1 cellular context compared by ENCODE assay signal in the genomic region with DNA sequence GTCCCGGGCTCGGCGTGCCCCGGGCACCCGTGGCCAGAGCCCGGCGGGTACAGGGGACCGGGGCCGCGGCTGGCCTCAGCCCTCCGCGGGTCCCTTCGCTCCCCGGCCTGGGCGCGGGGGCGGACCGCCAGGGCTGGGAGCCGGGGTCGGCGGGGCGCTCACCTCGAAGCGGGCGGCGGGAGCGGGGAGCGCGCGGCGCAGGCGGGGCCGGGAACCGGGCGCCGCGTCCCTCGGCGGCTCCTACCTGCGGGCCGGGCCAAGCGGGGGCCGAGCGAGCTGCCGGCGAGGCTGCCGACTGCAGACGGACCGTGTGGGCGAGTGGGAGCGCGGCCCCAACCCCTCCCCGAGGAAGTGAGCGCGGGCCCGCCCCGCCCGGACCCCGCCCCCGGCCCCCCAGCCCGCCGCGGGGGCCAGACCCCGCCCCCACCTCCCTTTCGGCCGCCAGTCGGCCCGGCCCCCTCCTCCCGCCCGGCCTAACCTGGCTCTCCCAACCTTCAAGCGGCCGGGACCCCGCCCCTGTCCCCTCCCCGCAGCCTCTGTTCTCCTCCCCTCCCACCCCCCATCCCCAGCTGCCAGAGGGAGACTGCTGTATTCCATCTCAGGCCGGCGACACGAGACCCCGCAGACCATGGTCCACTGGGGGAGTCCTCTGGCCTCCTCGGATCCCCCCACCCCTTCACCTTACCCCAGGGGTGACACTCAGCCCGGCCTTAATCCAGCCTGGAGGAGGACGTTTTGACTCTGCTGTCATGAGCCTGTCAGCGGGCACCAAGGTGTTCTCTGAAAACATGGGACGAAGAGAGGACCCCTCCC.
TF ChIP-seq lines count a peak whose summit lies in the region.

FHL3 (minus strand) TSS at position 320 of the 813 bp plus-strand sequence. CDS start 6,102 bp downstream, outside the sequence.

TF ChIP-seq in K562, 482 proteins besides CTCF, POLR2A, EP300 and RAD21 (continued from another document and continues in another):
- TF ChIP-seq VEZF1 (CRISPR knock-in tag; IDR thresholded peaks at IDR 0.05) (peak; percentile 98), NONO (IDR thresholded peaks at IDR 0.05; ENCODE audit: low read depth in 2 of 2, low read length in 1 of 2) (peak in 1 of 2 experiments; percentile 76; a peak in 2 of 4 replicates), POLR2G (IDR thresholded peaks at IDR 0.05; ENCODE audit: low read depth, low read length) (peak; percentile 86), RBFOX2 (IDR thresholded peaks at IDR 0.05; ENCODE audit: low read depth, low read length) (peak; percentile 79), BACH1 (tag; IDR thresholded peaks at IDR 0.05) (no peak), KHSRP (IDR thresholded peaks at IDR 0.05) (no peak), MIER1 (IDR thresholded peaks at IDR 0.05; ENCODE audit: low read depth) (0 out of 2 replicates have a peak, but pooled peaks have one; percentile 49), CC2D1A (IDR thresholded peaks at IDR 0.05) (no peak), ZBTB11 (CRISPR knock-in tag; IDR thresholded peaks at IDR 0.05) (0 out of 6 replicates have a peak, but pooled peaks of 1 of the 3 experiments have one; percentile 14), PML (IDR thresholded peaks at IDR 0.05; ENCODE audit: low read length) (peak; percentile 43; the same call in 1 of the 2 replicates), POLR2AphosphoS5 (IDR thresholded peaks at IDR 0.05; ENCODE audit: control insufficient read depth, insufficient read depth, low read depth, low read length) (peak; percentile 70; the same call in 1 of the 2 replicates), ZNF644 (tag; IDR thresholded peaks at IDR 0.05; ENCODE audit: low read depth) (no peak), HDAC1 (IDR thresholded peaks at IDR 0.05) (no peak), FOXA1 (IDR thresholded peaks at IDR 0.05; ENCODE audit: borderline replicate concordance) (no peak), JUN (IDR thresholded peaks at IDR 0.05; ENCODE audit: borderline replicate concordance, low read depth, low read length) (peak; percentile 25; the same call in 1 of the 2 replicates), JUN (CRISPR knock-in tag; IDR thresholded peaks at IDR 0.05; ENCODE audit: borderline replicate concordance) (no peak), SUPT5H (IDR thresholded peaks at IDR 0.05) (peak; percentile 56; the same call in 1 of the 2 replicates), MBD2 (IDR thresholded peaks at IDR 0.05; ENCODE audit: borderline replicate concordance, low read depth) (no peak), MECOM (CRISPR knock-in tag; IDR thresholded peaks at IDR 0.05) (no peak), GATAD2B (IDR thresholded peaks at IDR 0.05; ENCODE audit: borderline replicate concordance) (peak; percentile 78), ZNF511 (CRISPR knock-in tag; IDR thresholded peaks at IDR 0.05) (0 out of 2 replicates have a peak, but pooled peaks have one; percentile 14), ETS1 (conservative IDR thresholded peaks at IDR 0.05; ENCODE audit: control insufficient read depth, low read depth, low read length) (peak; percentile 50; the same call in 1 of the 2 replicates), CHD1 (IDR thresholded peaks at IDR 0.05; ENCODE audit: low read length) (peak; percentile 6), ZNF280B (CRISPR knock-in tag; IDR thresholded peaks at IDR 0.05) (0 out of 2 replicates have a peak, but pooled peaks have one; percentile 46), UBTF (IDR thresholded peaks at IDR 0.05; ENCODE audit: borderline replicate concordance in 1 of 2, low read depth in 2 of 2, low read length in 2 of 2) (peak in 1 of 2 experiments; percentile 80; a peak in 1 of 4 replicates), RCOR1 (IDR thresholded peaks at IDR 0.05; ENCODE audit: borderline replicate concordance in 1 of 2, low read depth in 2 of 2, low read length in 2 of 2) (0 out of 4 replicates have a peak, but pooled peaks of 1 of the 2 experiments have one; percentile 25), GMEB1 (CRISPR knock-in tag; IDR thresholded peaks at IDR 0.05) (no peak), HMG20A (CRISPR knock-in tag; conservative IDR thresholded peaks at IDR 0.05) (no peak), SMARCB1 (IDR thresholded peaks at IDR 0.05; ENCODE audit: insufficient read length, low read depth) (no peak)
- TF ChIP-seq, protein P1, sequence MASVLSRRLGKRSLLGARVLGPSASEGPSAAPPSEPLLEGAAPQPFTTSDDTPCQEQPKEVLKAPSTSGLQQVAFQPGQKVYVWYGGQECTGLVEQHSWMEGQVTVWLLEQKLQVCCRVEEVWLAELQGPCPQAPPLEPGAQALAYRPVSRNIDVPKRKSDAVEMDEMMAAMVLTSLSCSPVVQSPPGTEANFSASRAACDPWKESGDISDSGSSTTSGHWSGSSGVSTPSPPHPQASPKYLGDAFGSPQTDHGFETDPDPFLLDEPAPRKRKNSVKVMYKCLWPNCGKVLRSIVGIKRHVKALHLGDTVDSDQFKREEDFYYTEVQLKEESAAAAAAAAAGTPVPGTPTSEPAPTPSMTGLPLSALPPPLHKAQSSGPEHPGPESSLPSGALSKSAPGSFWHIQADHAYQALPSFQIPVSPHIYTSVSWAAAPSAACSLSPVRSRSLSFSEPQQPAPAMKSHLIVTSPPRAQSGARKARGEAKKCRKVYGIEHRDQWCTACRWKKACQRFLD (CRISPR knock-in tag; IDR thresholded peaks at IDR 0.05): peak; percentile 43; the same call in 1 of the 2 replicates
- TF ChIP-seq, protein P2, sequence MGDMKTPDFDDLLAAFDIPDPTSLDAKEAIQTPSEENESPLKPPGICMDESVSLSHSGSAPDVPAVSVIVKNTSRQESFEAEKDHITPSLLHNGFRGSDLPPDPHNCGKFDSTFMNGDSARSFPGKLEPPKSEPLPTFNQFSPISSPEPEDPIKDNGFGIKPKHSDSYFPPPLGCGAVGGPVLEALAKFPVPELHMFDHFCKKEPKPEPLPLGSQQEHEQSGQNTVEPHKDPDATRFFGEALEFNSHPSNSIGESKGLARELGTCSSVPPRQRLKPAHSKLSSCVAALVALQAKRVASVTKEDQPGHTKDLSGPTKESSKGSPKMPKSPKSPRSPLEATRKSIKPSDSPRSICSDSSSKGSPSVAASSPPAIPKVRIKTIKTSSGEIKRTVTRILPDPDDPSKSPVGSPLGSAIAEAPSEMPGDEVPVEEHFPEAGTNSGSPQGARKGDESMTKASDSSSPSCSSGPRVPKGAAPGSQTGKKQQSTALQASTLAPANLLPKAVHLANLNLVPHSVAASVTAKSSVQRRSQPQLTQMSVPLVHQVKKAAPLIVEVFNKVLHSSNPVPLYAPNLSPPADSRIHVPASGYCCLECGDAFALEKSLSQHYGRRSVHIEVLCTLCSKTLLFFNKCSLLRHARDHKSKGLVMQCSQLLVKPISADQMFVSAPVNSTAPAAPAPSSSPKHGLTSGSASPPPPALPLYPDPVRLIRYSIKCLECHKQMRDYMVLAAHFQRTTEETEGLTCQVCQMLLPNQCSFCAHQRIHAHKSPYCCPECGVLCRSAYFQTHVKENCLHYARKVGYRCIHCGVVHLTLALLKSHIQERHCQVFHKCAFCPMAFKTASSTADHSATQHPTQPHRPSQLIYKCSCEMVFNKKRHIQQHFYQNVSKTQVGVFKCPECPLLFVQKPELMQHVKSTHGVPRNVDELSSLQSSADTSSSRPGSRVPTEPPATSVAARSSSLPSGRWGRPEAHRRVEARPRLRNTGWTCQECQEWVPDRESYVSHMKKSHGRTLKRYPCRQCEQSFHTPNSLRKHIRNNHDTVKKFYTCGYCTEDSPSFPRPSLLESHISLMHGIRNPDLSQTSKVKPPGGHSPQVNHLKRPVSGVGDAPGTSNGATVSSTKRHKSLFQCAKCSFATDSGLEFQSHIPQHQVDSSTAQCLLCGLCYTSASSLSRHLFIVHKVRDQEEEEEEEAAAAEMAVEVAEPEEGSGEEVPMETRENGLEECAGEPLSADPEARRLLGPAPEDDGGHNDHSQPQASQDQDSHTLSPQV (IDR thresholded peaks at IDR 0.05): no peak; the same call in 1 of the 2 replicates
- TF ChIP-seq, protein P3, sequence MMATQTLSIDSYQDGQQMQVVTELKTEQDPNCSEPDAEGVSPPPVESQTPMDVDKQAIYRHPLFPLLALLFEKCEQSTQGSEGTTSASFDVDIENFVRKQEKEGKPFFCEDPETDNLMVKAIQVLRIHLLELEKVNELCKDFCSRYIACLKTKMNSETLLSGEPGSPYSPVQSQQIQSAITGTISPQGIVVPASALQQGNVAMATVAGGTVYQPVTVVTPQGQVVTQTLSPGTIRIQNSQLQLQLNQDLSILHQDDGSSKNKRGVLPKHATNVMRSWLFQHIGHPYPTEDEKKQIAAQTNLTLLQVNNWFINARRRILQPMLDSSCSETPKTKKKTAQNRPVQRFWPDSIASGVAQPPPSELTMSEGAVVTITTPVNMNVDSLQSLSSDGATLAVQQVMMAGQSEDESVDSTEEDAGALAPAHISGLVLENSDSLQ (IDR thresholded peaks at IDR 0.05): peak; percentile 24; the same call in 1 of the 2 replicates
